Comparison of ENCODE assay signal across 9 cellular contexts in the genomic region with DNA sequence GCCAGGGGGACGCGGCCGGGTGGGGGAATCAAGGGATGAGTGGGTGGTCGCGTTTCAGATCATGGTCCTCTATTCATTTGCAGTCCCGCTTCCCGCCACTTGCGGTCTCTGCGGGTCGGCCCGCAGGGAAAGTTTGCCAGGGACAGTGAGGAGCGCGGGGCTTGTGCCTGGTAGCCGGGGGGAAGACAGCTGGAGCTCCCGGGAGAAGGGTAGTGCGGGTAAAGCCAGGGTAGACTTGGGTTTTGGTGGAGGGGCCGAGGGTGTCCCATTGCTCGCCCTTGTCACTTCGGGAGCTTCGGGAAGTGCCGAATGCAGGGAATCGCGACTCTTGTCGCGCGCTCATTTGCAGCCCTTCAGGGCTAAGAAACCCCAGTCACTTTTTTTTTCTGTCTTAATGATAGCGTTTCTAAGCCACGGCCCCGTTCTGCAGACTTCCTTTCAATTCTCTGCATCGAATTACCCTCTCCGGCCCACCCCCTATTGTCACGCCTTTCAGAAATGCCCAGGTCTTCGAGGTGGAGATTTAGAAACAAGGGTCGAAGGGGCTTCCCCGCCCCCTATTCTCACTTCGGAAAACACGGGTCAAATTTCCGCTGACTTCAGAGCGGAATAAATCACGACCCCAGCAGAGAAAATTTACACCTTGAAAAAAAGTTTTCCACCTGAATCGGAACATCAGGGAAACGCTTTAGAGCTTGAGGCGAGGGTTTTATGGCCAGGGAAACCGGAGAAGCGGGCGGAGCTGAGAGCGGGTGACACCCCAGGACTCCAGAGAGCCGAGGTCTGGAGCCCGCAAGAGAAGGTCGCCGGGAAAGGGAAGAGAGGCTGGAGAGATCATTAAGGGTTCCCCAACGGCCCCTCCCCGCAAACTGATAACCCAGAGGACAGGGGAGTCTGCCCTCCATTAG. TPM values are rescaled to one million over a fixed set of nuclear protein-coding genes. Genes with fewer than 3 reads are reported as not detected.
A peak's percentile ranks its signal among the peaks of the same experiment; 100 is the strongest.
DNase-seq lines count a peak whose midpoint lies in the region; ATAC-seq and TF ChIP-seq lines count a peak whose summit lies in the region.
"Had no signal": no experiment of that assay in that cellular context is flagged by ENCODE, and none has a peak within 500 bp of the region (broad histone marks: within the 10 kb centered on the region; RNA-seq: fewer than 3 reads in every experiment).

No MANE protein-coding gene starts in this region.

- H3K27ac ChIP-seq in SK-N-SH (ENCODE audit: low read depth in 2 of 2, low read length in 1 of 2), result no peak overlapping the region
- peak overlapping the region in 2 of 10 donors; percentile 54 to 55 for H3K27ac ChIP-seq in heart right ventricle
- H3K27ac ChIP-seq: HL-60 had no signal

- H3K36me3 ChIP-seq in SK-N-SH (replicated peaks in 1 of 2; ENCODE audit: control insufficient read depth in 1 of 2, insufficient read depth in 2 of 2, low read length in 1 of 2) (no peaks in the 10 kb centered on the region), heart right ventricle (no peaks in the 10 kb centered on the region)

- in situ Hi-C loops in GM13977 (cut with MboI; ENCODE audit: low pct_unique_long_range_greater_than_20kb, low sequenced_read_pairs, unreplicated experiment), result no loop called here

- H3K79me2 ChIP-seq in SK-N-SH (ENCODE audit: insufficient read depth), result no peaks in the 10 kb centered on the region

- peak overlapping the region; percentile 58 to 60; a peak in 2 of 4 replicates for H3K4me3 ChIP-seq in SK-N-SH (ENCODE audit: low read depth in 2 of 2, low read length in 1 of 2)
- H3K4me3 ChIP-seq in heart right ventricle, result peak overlapping the region; percentile 14 to 80 (median 58)
- peak overlapping the region; percentile 49 for H3K4me3 ChIP-seq in skeletal muscle cell (ENCODE audit: low read depth, low read length)

- TF ChIP-seq EP300 in SK-N-SH (IDR thresholded peaks at IDR 0.05; ENCODE audit: borderline replicate concordance in 1 of 2, low read depth in 1 of 2, low read length in 1 of 2), result no peak

- ATAC-seq in heart right ventricle (peak; percentile 7 to 60 (median 37)), HG03460 (IDR thresholded peaks at IDR 0.05; ENCODE audit: unreplicated experiment) (no peak)

- H3K27me3 ChIP-seq in SK-N-SH (ENCODE audit: insufficient read depth), result peaks cover 23% of the 10 kb centered on the region
- H3K27me3 ChIP-seq in heart right ventricle, result peaks cover 0 to 79% (median 41%) of the 10 kb centered on the region in 7 donors

- 51% methylated on average over 47 of the region's 53 CpGs for WGBS in SK-N-SH (ENCODE audit: low lambda C conversion rate)
- 3 to 4% methylated on average over 53 of the region's 53 CpGs for WGBS in heart right ventricle, 2 donors

- no peak for TF ChIP-seq RAD21 in SK-N-SH (IDR thresholded peaks at IDR 0.05; ENCODE audit: low read length)

- H4K20me1 ChIP-seq in SK-N-SH (ENCODE audit: insufficient read depth), result no peaks in the 10 kb centered on the region

- POLR2A ChIA-PET in SK-N-SH (lab: Yijun Ruan, JAX), result no interaction called here

- intact Hi-C loops in heart right ventricle (cut with DNase I), result loop anchor here in 1 of 10 donors (10.0 kb wide), 1 partner anchor 106 kb away; no protein-coding TSS in a partner anchor

- H3K9me3 ChIP-seq in SK-N-SH (no peaks in the 10 kb centered on the region), heart right ventricle (no peaks in the 10 kb centered on the region)

- peaks cover 0 to 19% of the 10 kb centered on the region in 2 experiments; a peak in 2 of 4 replicates for H3K4me1 ChIP-seq in SK-N-SH (ENCODE audit: control insufficient read depth in 1 of 2, insufficient read depth in 2 of 2, low read depth in 1 of 2, low read length in 1 of 2)
- H3K4me1 ChIP-seq in heart right ventricle, result peaks cover 0 to 36% (median 28%) of the 10 kb centered on the region in 9 donors

- no peak overlapping the region for H3K9ac ChIP-seq in SK-N-SH

- TF ChIP-seq CTCF in GM13977 (IDR thresholded peaks at IDR 0.05; ENCODE audit: extremely low read depth, insufficient read depth, missing control alignments) (no peak), SK-N-SH (IDR thresholded peaks at IDR 0.05) (no peak), heart right ventricle (IDR thresholded peaks at IDR 0.05) (no peak)

- H3K4me2 ChIP-seq in SK-N-SH, result peak overlapping the region; percentile 78

- no peaks in the 10 kb centered on the region for H3K9me2 ChIP-seq in SK-N-SH

- peak; percentile 28 for DNase-seq in GM13977 (ENCODE audit: low spot score)
- no peak for DNase-seq in SK-N-SH
- no peak for DNase-seq in heart right ventricle
- no peak for DNase-seq in skeletal muscle cell (ENCODE audit: low read depth)
- no peak for DNase-seq in OCI-M1 (lab: John Stamatoyannopoulos, UW)
- no peak for DNase-seq in NCI-H128 (lab: John Stamatoyannopoulos, UW; ENCODE audit: unreplicated experiment)
- no peak for DNase-seq in medulla oblongata (ENCODE audit: extremely low spot score)

- no peaks in the 10 kb centered on the region for H3F3A ChIP-seq in SK-N-SH (replicated peaks; ENCODE audit: insufficient read depth)

- H2AFZ ChIP-seq in SK-N-SH (ENCODE audit: low read depth), result peak overlapping the region; percentile 35; the same call in 1 of the 2 replicates

- CTCF ChIA-PET in SK-N-SH (lab: Yijun Ruan, JAX), result interaction anchor here (0.6 to 8.5 kb wide), 10 partner anchors 10 to 129 kb away, joined by 3 to 53 read pairs (median 4); no protein-coding TSS in a partner anchor

TF ChIP-seq in SK-N-SH, 30 proteins besides CTCF, POLR2A, EP300 and RAD21 (continues in another document):
- TF ChIP-seq MXI1 (IDR thresholded peaks at IDR 0.05; ENCODE audit: low read depth, low read length) (no peak), RCOR1 (IDR thresholded peaks at IDR 0.05; ENCODE audit: low read length) (no peak), POLR2AphosphoS5 (IDR thresholded peaks at IDR 0.05; ENCODE audit: low read depth, low read length) (no peak), MEF2A (IDR thresholded peaks at IDR 0.05; ENCODE audit: borderline replicate concordance, low read depth) (no peak), TEAD4 (IDR thresholded peaks at IDR 0.05; ENCODE audit: borderline replicate concordance, insufficient read depth) (no peak), YY1 (IDR thresholded peaks at IDR 0.05; ENCODE audit: low read depth) (no peak), TCF12 (IDR thresholded peaks at IDR 0.05) (no peak)
- TF ChIP-seq, protein P1, sequence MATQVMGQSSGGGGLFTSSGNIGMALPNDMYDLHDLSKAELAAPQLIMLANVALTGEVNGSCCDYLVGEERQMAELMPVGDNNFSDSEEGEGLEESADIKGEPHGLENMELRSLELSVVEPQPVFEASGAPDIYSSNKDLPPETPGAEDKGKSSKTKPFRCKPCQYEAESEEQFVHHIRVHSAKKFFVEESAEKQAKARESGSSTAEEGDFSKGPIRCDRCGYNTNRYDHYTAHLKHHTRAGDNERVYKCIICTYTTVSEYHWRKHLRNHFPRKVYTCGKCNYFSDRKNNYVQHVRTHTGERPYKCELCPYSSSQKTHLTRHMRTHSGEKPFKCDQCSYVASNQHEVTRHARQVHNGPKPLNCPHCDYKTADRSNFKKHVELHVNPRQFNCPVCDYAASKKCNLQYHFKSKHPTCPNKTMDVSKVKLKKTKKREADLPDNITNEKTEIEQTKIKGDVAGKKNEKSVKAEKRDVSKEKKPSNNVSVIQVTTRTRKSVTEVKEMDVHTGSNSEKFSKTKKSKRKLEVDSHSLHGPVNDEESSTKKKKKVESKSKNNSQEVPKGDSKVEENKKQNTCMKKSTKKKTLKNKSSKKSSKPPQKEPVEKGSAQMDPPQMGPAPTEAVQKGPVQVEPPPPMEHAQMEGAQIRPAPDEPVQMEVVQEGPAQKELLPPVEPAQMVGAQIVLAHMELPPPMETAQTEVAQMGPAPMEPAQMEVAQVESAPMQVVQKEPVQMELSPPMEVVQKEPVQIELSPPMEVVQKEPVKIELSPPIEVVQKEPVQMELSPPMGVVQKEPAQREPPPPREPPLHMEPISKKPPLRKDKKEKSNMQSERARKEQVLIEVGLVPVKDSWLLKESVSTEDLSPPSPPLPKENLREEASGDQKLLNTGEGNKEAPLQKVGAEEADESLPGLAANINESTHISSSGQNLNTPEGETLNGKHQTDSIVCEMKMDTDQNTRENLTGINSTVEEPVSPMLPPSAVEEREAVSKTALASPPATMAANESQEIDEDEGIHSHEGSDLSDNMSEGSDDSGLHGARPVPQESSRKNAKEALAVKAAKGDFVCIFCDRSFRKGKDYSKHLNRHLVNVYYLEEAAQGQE (IDR thresholded peaks at IDR 0.05; ENCODE audit: low read depth, low read length), result no peak
- TF ChIP-seq, protein P2, sequence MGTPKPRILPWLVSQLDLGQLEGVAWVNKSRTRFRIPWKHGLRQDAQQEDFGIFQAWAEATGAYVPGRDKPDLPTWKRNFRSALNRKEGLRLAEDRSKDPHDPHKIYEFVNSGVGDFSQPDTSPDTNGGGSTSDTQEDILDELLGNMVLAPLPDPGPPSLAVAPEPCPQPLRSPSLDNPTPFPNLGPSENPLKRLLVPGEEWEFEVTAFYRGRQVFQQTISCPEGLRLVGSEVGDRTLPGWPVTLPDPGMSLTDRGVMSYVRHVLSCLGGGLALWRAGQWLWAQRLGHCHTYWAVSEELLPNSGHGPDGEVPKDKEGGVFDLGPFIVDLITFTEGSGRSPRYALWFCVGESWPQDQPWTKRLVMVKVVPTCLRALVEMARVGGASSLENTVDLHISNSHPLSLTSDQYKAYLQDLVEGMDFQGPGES (IDR thresholded peaks at IDR 0.05; ENCODE audit: low read depth, low read length), result no peak
- TF ChIP-seq, protein P3, sequence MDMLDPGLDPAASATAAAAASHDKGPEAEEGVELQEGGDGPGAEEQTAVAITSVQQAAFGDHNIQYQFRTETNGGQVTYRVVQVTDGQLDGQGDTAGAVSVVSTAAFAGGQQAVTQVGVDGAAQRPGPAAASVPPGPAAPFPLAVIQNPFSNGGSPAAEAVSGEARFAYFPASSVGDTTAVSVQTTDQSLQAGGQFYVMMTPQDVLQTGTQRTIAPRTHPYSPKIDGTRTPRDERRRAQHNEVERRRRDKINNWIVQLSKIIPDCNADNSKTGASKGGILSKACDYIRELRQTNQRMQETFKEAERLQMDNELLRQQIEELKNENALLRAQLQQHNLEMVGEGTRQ (IDR thresholded peaks at IDR 0.05; ENCODE audit: borderline replicate concordance, low read depth, low read length), result no peak
- TF ChIP-seq, protein P4, sequence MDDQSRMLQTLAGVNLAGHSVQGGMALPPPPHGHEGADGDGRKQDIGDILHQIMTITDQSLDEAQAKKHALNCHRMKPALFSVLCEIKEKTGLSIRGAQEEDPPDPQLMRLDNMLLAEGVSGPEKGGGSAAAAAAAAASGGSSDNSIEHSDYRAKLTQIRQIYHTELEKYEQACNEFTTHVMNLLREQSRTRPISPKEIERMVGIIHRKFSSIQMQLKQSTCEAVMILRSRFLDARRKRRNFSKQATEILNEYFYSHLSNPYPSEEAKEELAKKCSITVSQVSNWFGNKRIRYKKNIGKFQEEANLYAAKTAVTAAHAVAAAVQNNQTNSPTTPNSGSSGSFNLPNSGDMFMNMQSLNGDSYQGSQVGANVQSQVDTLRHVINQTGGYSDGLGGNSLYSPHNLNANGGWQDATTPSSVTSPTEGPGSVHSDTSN (IDR thresholded peaks at IDR 0.05), result no peak

RNA-seq across cellular contexts. Expression of a gene that starts 1.4 kb away (rescaled TPM):
- polyA plus RNA-seq in SK-N-SH (2012; rRNA removed) (1.1 and 1.6 TPM in 2 replicates), heart right ventricle (10 to 100 TPM; 14.9 to 19.0 TPM)
- polyA plus RNA-seq in SK-N-SH (2012; cell fraction: cytosol; rRNA removed), result 1.3 and 1.9 TPM in 2 replicates
- polyA plus RNA-seq in SK-N-SH (2012; cell fraction: nucleus; rRNA removed), result 0.50 and 0.55 TPM in 2 replicates
- total RNA-seq in heart right ventricle, result 1 to 10 TPM; 1.5 to 8.8 (median 2.8) TPM
